Comparison of ENCODE assay signal across 28 cellular contexts in genomic region chr11:19968860-19969259, GRCh38.
"Had no signal": no experiment of that assay in that cellular context is flagged by ENCODE, and none has a peak within 500 bp of the region (broad histone marks: within the 10 kb centered on the region; RNA-seq: fewer than 3 reads in every experiment).

No MANE protein-coding gene starts in this region.

- H3K36me3 Mint-ChIP-seq: activated naive CD8-positive, alpha-beta T cell; naive thymus-derived CD4-positive, alpha-beta T cell; stimulated activated memory B cell treated with anti-CD40 and anti-IgM and Interleukin-4, amounts not matched to agents 10 μg/mL and 1 μg/mL and 100 μg/mL, for 72 hours had no signal

- H3K9me3 ChIP-seq: adrenal gland, ascending aorta, esophagus muscularis mucosa, heart left ventricle, stomach, suprapubic skin, tibial nerve, uterus had no signal

- H3K4me1 ChIP-seq: adrenal gland, esophagus muscularis mucosa, stomach, suprapubic skin, tibial nerve, uterus had no signal

- FAIRE-seq: small intestine had no signal

- H3K27ac ChIP-seq: adrenal gland, ascending aorta, brain microvascular endothelial cell, esophagus muscularis mucosa, heart left ventricle, stomach, suprapubic skin, tibial nerve, uterus had no signal

- H3K36me3 ChIP-seq: adrenal gland, brain microvascular endothelial cell, suprapubic skin, uterus had no signal

- H3K4me3 Mint-ChIP-seq: activated naive CD8-positive, alpha-beta T cell; activated T-cell treated with anti-CD3 and anti-CD28 coated beads, Interleukin-2, amount 50 U/mL, for 4 hours; naive thymus-derived CD4-positive, alpha-beta T cell; neural crest cell; stimulated activated memory B cell treated with anti-CD40 and anti-IgM and Interleukin-4, amounts not matched to agents 10 μg/mL and 1 μg/mL and 100 μg/mL, for 72 hours; WTC11 had no signal

- H3K4me3 ChIP-seq: adrenal gland, ascending aorta, esophagus muscularis mucosa, heart left ventricle, stomach, suprapubic skin, tibial nerve, uterus had no signal

- H3K4me1 Mint-ChIP-seq: neural crest cell, WTC11 had no signal

- H3K27ac Mint-ChIP-seq: activated naive CD8-positive, alpha-beta T cell; activated T-helper 2 cell treated with anti-CD3 and anti-CD28 coated beads, Interferon-gamma antibody, Interleukin-2, Interleukin-4, amounts not matched to agents 10 μg/mL and 5 μg/mL and 100 μg/mL, durations not matched to agents 14 hours and 24 hours and 36 hours; naive thymus-derived CD4-positive, alpha-beta T cell; WTC11 had no signal

- ATAC-seq: activated T-cell treated with anti-CD3 and anti-CD28 coated beads, Interleukin-2, amount 50 U/mL, for 4 hours; heart left ventricle; left colon; naive thymus-derived CD4-positive, alpha-beta T cell; sciatic nerve; stimulated activated memory B cell treated with anti-CD40 and anti-IgM and Interleukin-4, amounts not matched to agents 10 μg/mL and 1 μg/mL and 100 μg/mL, for 72 hours; WTC11 had no signal

- H3K27me3 ChIP-seq: adrenal gland, ascending aorta, brain microvascular endothelial cell, esophagus muscularis mucosa, heart left ventricle, stomach, suprapubic skin, tibial nerve, uterus had no signal

- H3K9me3 Mint-ChIP-seq: activated T-cell treated with anti-CD3 and anti-CD28 coated beads, Interleukin-2, amount 50 U/mL, for 4 hours; activated T-helper 2 cell treated with anti-CD3 and anti-CD28 coated beads, Interferon-gamma antibody, Interleukin-2, Interleukin-4, amounts not matched to agents 10 μg/mL and 5 μg/mL and 100 μg/mL, durations not matched to agents 14 hours and 24 hours and 36 hours; naive thymus-derived CD4-positive, alpha-beta T cell; neural crest cell; stimulated activated memory B cell treated with anti-CD40 and anti-IgM and Interleukin-4, amounts not matched to agents 10 μg/mL and 1 μg/mL and 100 μg/mL, for 72 hours; WTC11 had no signal

- DNase-seq: activated CD8-positive, alpha-beta memory T cell treated with anti-CD3 and anti-CD28 coated beads for 24 hours; activated CD8-positive, alpha-beta memory T cell treated with anti-CD3 and anti-CD28 coated beads, Interleukin-2, amount 50 U/mL, for 4 hours; activated naive CD4-positive, alpha-beta T cell; activated T-cell treated with anti-CD3 and anti-CD28 coated beads, Interleukin-2, amount 50 U/mL, for 4 hours; adrenal gland; brain microvascular endothelial cell; central memory CD4-positive, alpha-beta T cell; dermis blood vessel endothelial cell; effector CD8-positive, alpha-beta T cell; heart left ventricle; islet precursor cell; left colon; naive thymus-derived CD4-positive, alpha-beta T cell; small intestine; stimulated activated CD4-positive, alpha-beta T cell treated with anti-CD3 and anti-CD28 coated beads, Interleukin-2, amount 100 ng/mL, for 24 hours; stomach; T1000; uterus had no signal
